Comparison of ENCODE assay signal across 1 cellular context in the genomic region with DNA sequence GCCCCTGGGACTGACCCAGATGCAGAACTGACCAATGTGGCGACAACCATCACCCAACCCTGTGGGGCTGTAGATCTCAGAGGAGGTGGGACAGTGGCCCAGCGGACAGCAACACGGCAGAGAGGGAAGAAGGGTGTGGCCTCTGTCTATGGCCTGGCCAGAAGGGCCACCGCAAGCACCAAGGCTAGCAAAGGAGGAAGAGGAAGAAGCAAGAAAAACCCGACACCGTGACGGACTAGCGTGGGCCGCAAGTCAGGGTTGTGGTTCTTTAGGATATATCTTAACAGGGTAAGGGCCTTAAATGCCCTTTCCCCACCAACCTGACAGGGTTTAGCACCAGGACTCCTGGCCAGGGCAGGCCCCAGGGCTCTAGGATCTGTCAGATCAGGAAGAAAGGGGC.
TF ChIP-seq lines count a peak whose summit lies in the region.

No MANE protein-coding gene starts in this region.

TF ChIP-seq in SK-N-SH, 30 proteins besides CTCF, POLR2A, EP300 and RAD21 (continued from another document):
- TF ChIP-seq, protein P1, sequence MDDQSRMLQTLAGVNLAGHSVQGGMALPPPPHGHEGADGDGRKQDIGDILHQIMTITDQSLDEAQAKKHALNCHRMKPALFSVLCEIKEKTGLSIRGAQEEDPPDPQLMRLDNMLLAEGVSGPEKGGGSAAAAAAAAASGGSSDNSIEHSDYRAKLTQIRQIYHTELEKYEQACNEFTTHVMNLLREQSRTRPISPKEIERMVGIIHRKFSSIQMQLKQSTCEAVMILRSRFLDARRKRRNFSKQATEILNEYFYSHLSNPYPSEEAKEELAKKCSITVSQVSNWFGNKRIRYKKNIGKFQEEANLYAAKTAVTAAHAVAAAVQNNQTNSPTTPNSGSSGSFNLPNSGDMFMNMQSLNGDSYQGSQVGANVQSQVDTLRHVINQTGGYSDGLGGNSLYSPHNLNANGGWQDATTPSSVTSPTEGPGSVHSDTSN (IDR thresholded peaks at IDR 0.05) = no peak
- TF ChIP-seq TEAD4 (IDR thresholded peaks at IDR 0.05; ENCODE audit: borderline replicate concordance, insufficient read depth) = no peak
- TF ChIP-seq, protein P2, sequence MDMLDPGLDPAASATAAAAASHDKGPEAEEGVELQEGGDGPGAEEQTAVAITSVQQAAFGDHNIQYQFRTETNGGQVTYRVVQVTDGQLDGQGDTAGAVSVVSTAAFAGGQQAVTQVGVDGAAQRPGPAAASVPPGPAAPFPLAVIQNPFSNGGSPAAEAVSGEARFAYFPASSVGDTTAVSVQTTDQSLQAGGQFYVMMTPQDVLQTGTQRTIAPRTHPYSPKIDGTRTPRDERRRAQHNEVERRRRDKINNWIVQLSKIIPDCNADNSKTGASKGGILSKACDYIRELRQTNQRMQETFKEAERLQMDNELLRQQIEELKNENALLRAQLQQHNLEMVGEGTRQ (IDR thresholded peaks at IDR 0.05; ENCODE audit: borderline replicate concordance, low read depth, low read length) = no peak
